Comparison of ENCODE assay signal across 8 cellular contexts in the genomic region with DNA sequence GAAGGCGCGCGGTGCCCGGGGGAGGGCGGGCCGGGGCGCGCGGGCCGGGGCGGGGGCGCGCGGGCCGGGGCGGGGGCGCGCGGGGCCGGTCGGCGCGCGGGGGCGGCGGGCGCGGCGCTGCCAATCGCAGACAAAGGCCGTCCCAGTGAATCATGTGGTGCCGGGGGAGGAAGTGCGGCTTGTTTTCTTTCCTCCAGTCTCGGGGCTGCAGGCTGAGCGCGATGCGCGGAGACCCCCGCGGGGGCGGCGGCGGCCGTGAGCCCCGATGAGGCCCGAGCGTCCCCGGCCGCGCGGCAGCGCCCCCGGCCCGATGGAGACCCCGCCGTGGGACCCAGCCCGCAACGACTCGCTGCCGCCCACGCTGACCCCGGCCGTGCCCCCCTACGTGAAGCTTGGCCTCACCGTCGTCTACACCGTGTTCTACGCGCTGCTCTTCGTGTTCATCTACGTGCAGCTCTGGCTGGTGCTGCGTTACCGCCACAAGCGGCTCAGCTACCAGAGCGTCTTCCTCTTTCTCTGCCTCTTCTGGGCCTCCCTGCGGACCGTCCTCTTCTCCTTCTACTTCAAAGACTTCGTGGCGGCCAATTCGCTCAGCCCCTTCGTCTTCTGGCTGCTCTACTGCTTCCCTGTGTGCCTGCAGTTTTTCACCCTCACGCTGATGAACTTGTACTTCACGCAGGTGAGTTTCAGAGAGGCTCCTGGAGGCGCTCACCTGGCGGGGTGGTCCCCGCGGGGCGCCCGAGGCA. TPM values are rescaled to one million over a fixed set of nuclear protein-coding genes. Genes with fewer than 3 reads are reported as not detected.
A peak's percentile ranks its signal among the peaks of the same experiment; 100 is the strongest.
DNase-seq lines count a peak whose midpoint lies in the region; ATAC-seq and TF ChIP-seq lines count a peak whose summit lies in the region.

A gene with protein sequence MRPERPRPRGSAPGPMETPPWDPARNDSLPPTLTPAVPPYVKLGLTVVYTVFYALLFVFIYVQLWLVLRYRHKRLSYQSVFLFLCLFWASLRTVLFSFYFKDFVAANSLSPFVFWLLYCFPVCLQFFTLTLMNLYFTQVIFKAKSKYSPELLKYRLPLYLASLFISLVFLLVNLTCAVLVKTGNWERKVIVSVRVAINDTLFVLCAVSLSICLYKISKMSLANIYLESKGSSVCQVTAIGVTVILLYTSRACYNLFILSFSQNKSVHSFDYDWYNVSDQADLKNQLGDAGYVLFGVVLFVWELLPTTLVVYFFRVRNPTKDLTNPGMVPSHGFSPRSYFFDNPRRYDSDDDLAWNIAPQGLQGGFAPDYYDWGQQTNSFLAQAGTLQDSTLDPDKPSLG (plus strand): TSS at position 182 of the 746 bp plus-strand sequence. CDS start 84 bp downstream, at position 266.

- peak within 1 kb of the TSS; percentile 82 for H3K4me3 ChIP-seq in CD4-positive, CD25-positive, alpha-beta regulatory T cell (ENCODE audit: low read depth, low read length)
- peak within 1 kb of the TSS; percentile 64 to 80 for H3K4me3 ChIP-seq in tibial artery

- CTCF ChIA-PET in activated naive CD4-positive, alpha-beta T cell treated with anti-CD3 and anti-CD28 coated beads, Interleukin-2, amount 10 ng/mL, durations not matched to agents 7 days and 5 days (lab: Charles Lee): no interaction called here

- H3K9me3 Mint-ChIP-seq in CD4-positive, CD25-positive, alpha-beta regulatory T cell: no peaks in the 10 kb centered on the region
- H3K9me3 Mint-ChIP-seq in activated naive CD4-positive, alpha-beta T cell treated with anti-CD3 and anti-CD28 coated beads, Interleukin-2, amount 10 ng/mL, durations not matched to agents 7 days and 5 days: no peaks in the 10 kb centered on the region

- TF ChIP-seq CTCF in omental fat pad (IDR thresholded peaks at IDR 0.05) (no peak), tibial artery (IDR thresholded peaks at IDR 0.05) (no peak)

- H3K4me1 Mint-ChIP-seq in CD4-positive, CD25-positive, alpha-beta regulatory T cell: peaks cover 14 to 50% (median 23%) of the 10 kb centered on the region in 4 donors
- H3K4me1 Mint-ChIP-seq in activated naive CD4-positive, alpha-beta T cell treated with anti-CD3 and anti-CD28 coated beads, Interleukin-2, amount 10 ng/mL, durations not matched to agents 7 days and 5 days: peaks cover 21% of the 10 kb centered on the region

- H3K4me1 ChIP-seq in CD4-positive, CD25-positive, alpha-beta regulatory T cell (ENCODE audit: control insufficient read depth, insufficient read depth, low read length, poor library complexity, severe bottlenecking): peaks cover 28% of the 10 kb centered on the region
- peaks cover 0 to 27% (median 20%) of the 10 kb centered on the region in 4 donors for H3K4me1 ChIP-seq in tibial artery

- no peaks in the 10 kb centered on the region for H3K36me3 ChIP-seq in CD4-positive, CD25-positive, alpha-beta regulatory T cell (ENCODE audit: control insufficient read depth, insufficient read depth, low read length)
- no peaks in the 10 kb centered on the region for H3K36me3 ChIP-seq in tibial artery

- peak; percentile 67 to 69 for ATAC-seq in CD4-positive, CD25-positive, alpha-beta regulatory T cell (ENCODE audit: low read depth in 2 of 2)
- ATAC-seq in GM19324 (IDR thresholded peaks at IDR 0.05; ENCODE audit: low FRiP score, unreplicated experiment) (peak; percentile 70), HG03442 (IDR thresholded peaks at IDR 0.05; ENCODE audit: unreplicated experiment) (peak; percentile 49), omental fat pad (ENCODE audit: low FRiP score) (peak; percentile 70)

- peaks cover 25% of the 10 kb centered on the region for H3K27me3 Mint-ChIP-seq in CD4-positive, CD25-positive, alpha-beta regulatory T cell
- H3K27me3 Mint-ChIP-seq in activated naive CD4-positive, alpha-beta T cell treated with anti-CD3 and anti-CD28 coated beads, Interleukin-2, amount 10 ng/mL, durations not matched to agents 7 days and 5 days: peaks cover 71% of the 10 kb centered on the region

- no peak within 1 kb of the TSS for H3K27ac ChIP-seq in CD4-positive, CD25-positive, alpha-beta regulatory T cell (ENCODE audit: insufficient read depth, low read length, poor library complexity, severe bottlenecking)
- H3K27ac ChIP-seq in tibial artery: peak within 1 kb of the TSS; percentile 36

- H3K27me3 ChIP-seq in CD4-positive, CD25-positive, alpha-beta regulatory T cell (ENCODE audit: control insufficient read depth, insufficient read depth, low read length): peaks cover 10% of the 10 kb centered on the region
- peaks cover 0 to 3% of the 10 kb centered on the region in 2 donors for H3K27me3 ChIP-seq in tibial artery

- DNase-seq in CD4-positive, CD25-positive, alpha-beta regulatory T cell: peak; percentile 33 to 59 (median 43)
- DNase-seq in SHP77 treated with DMSO at 0.1 percent for 48 hours (lab: John Stamatoyannopoulos, UW) (peak; percentile 9), glomerular visceral epithelial cell (ENCODE audit: extremely low spot score) (peak; percentile 57), omental fat pad (ENCODE audit: low spot score) (no peak), tibial artery (peak in 1 of 2 donors; percentile 48)
- DNase-seq in activated naive CD4-positive, alpha-beta T cell treated with anti-CD3 and anti-CD28 coated beads, Interleukin-2, amount 10 ng/mL, durations not matched to agents 7 days and 5 days: peak; percentile 77

- peak within 1 kb of the TSS; percentile 93 to 99 (median 97) for H3K4me3 Mint-ChIP-seq in CD4-positive, CD25-positive, alpha-beta regulatory T cell
- H3K4me3 Mint-ChIP-seq in activated naive CD4-positive, alpha-beta T cell treated with anti-CD3 and anti-CD28 coated beads, Interleukin-2, amount 10 ng/mL, durations not matched to agents 7 days and 5 days: peak within 1 kb of the TSS; percentile 88

- H3K36me3 Mint-ChIP-seq in CD4-positive, CD25-positive, alpha-beta regulatory T cell: peaks cover 7% of the 10 kb centered on the region
- peaks cover 2% of the 10 kb centered on the region for H3K36me3 Mint-ChIP-seq in activated naive CD4-positive, alpha-beta T cell treated with anti-CD3 and anti-CD28 coated beads, Interleukin-2, amount 10 ng/mL, durations not matched to agents 7 days and 5 days

- peak within 1 kb of the TSS; percentile 72 to 92 (median 84) for H3K27ac Mint-ChIP-seq in CD4-positive, CD25-positive, alpha-beta regulatory T cell
- peak within 1 kb of the TSS; percentile 79 for H3K27ac Mint-ChIP-seq in activated naive CD4-positive, alpha-beta T cell treated with anti-CD3 and anti-CD28 coated beads, Interleukin-2, amount 10 ng/mL, durations not matched to agents 7 days and 5 days

- no peaks in the 10 kb centered on the region for H3K9me3 ChIP-seq in CD4-positive, CD25-positive, alpha-beta regulatory T cell (ENCODE audit: control insufficient read depth in 2 of 2, low read length in 2 of 2)
- H3K9me3 ChIP-seq in tibial artery: no peaks in the 10 kb centered on the region

- intact Hi-C loops in tibial artery (cut with DNase I; ENCODE audit: low total_unique reads): no loop called here

RNA-seq across cellular contexts. Expression of the gene that starts here (rescaled TPM):
- 18.6 TPM for total RNA-seq in CD4-positive, CD25-positive, alpha-beta regulatory T cell
- polyA plus RNA-seq in CD4-positive, CD25-positive, alpha-beta regulatory T cell: 10 to 100 TPM in 1 of 4 donors, 1 to 10 TPM in 3; 5.2 to 13.9 (median 6.8) TPM
- 10 to 100 TPM; 13.7 to 37.7 (median 26.0) TPM for total RNA-seq in omental fat pad
